ENCODE assay signal across 10 cellular contexts in the genomic region with DNA sequence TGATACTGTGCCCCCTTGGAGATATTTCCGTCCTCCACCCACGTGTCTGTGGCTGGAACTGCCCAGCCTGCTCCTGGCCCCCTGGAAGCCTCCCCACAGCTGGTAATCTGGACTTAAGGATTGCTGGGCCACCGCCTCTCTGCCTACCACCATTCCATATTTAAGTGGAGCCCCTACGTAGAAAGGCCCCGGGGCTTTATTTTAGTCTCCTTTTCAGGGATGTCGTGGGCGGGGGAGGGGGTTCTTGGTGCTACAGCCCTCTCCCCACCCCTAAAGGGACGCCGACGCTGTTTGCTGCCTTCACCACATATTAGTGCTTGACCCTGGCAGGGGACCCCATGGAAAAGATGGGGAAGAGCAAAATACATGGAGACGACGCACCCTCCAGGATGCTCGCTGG. TPM values are rescaled to one million over a fixed set of nuclear protein-coding genes. Genes with fewer than 3 reads are reported as not detected.
DNase-seq lines count a peak whose midpoint lies in the region; ATAC-seq, FAIRE-seq and TF ChIP-seq lines count a peak whose summit lies in the region.
"Had no signal": no experiment of that assay in that cellular context is flagged by ENCODE, and none has a peak within 500 bp of the region (broad histone marks: within the 10 kb centered on the region; RNA-seq: fewer than 3 reads in every experiment).

No MANE protein-coding gene starts in this region.

- H3K27ac ChIP-seq in colonic mucosa = peak overlapping the region; percentile 67
- H3K27ac ChIP-seq: cardiac muscle cell had no signal

- peak overlapping the region; percentile 97 to 100 for H3K4me3 Mint-ChIP-seq in activated T-cell treated with anti-CD3 and anti-CD28 coated beads, Interleukin-2, amount 50 U/mL, for 72 hours

- H3K4me3 ChIP-seq in colonic mucosa = no peak overlapping the region

- peaks cover 47% of the 10 kb centered on the region for H3K4me1 Mint-ChIP-seq in activated T-cell treated with anti-CD3 and anti-CD28 coated beads, Interleukin-2, amount 50 U/mL, for 72 hours (ENCODE audit: low read depth)

- no peaks in the 10 kb centered on the region for H3K9me3 Mint-ChIP-seq in activated T-cell treated with anti-CD3 and anti-CD28 coated beads, Interleukin-2, amount 50 U/mL, for 72 hours

- peaks cover 0 to 3% of the 10 kb centered on the region in 2 donors for H3K36me3 Mint-ChIP-seq in activated T-cell treated with anti-CD3 and anti-CD28 coated beads, Interleukin-2, amount 50 U/mL, for 72 hours (ENCODE audit: insufficient read depth in 2 of 2)

- no peak for TF ChIP-seq POLR2A in H54 (IDR thresholded peaks at IDR 0.05; ENCODE audit: low read depth, low read length)

- H3K4me1 ChIP-seq in colonic mucosa = peaks cover 7% of the 10 kb centered on the region

- H3K27me3 Mint-ChIP-seq in activated T-cell treated with anti-CD3 and anti-CD28 coated beads, Interleukin-2, amount 50 U/mL, for 72 hours (ENCODE audit: low read depth) = no peaks in the 10 kb centered on the region

- FAIRE-seq in urothelium cell line (lab: Jason Lieb, UNC) = no peak
- FAIRE-seq in H54 (lab: Jason Lieb, UNC) = no peak
- FAIRE-seq: D721Med had no signal

- no peak for TF ChIP-seq CTCF in colonic mucosa (IDR thresholded peaks at IDR 0.05)

- no peaks in the 10 kb centered on the region for H3K27me3 ChIP-seq in colonic mucosa
- H3K27me3 ChIP-seq: cardiac muscle cell had no signal

- H3K9me3 ChIP-seq in colonic mucosa = no peaks in the 10 kb centered on the region

- no peak for ATAC-seq in activated T-cell treated with anti-CD3 and anti-CD28 coated beads, Interleukin-2, amount 50 U/mL, for 72 hours (replicated peaks in 1 of 2)
- ATAC-seq in GM18502 (IDR thresholded peaks at IDR 0.05; ENCODE audit: poor library complexity, unreplicated experiment) = no peak

- H3K36me3 ChIP-seq in colonic mucosa = no peaks in the 10 kb centered on the region

- intact Hi-C loops in colonic mucosa (cut with DNase I) = no loop called here

- no peak for DNase-seq in activated T-cell treated with anti-CD3 and anti-CD28 coated beads, Interleukin-2, amount 50 U/mL, for 72 hours
- no peak for DNase-seq in activated T-cell treated with anti-CD3 and anti-CD28 coated beads, Interleukin-2, amount 50 U/mL, for 1 hour
- no peak for DNase-seq in colonic mucosa
- DNase-seq in myocyte (ENCODE audit: low read depth) = peak; percentile 74
- DNase-seq in urothelium cell line (ENCODE audit: low spot score) = peak; percentile 17
- no peak for DNase-seq in H54 (ENCODE audit: insufficient read length, low spot score)
- no peak for DNase-seq in MV-4-11 (lab: John Stamatoyannopoulos, UW)

- H3K9ac ChIP-seq in colonic mucosa (ENCODE audit: low read depth in 2 of 2, low read length in 2 of 2) = peak overlapping the region in 1 of 2 donors; percentile 68

- H3K27ac Mint-ChIP-seq in activated T-cell treated with anti-CD3 and anti-CD28 coated beads, Interleukin-2, amount 50 U/mL, for 72 hours = no peak overlapping the region

RNA-seq across cellular contexts. Expression of gene NOP53, which starts 2.7 kb away (rescaled TPM):
- 100 to 1,000 TPM; 405 to 415 TPM for total RNA-seq in activated T-cell treated with anti-CD3 and anti-CD28 coated beads, Interleukin-2, amount 50 U/mL, for 72 hours
- total RNA-seq in colonic mucosa = 100 to 1,000 TPM; 145 to 257 TPM
- total RNA-seq in myocyte = 101 and 106 TPM in 2 replicates
- polyA plus RNA-seq in myocyte (2012) = 164 TPM

RNA-seq across cellular contexts. Expression of gene EHD2, which starts 29.4 kb away (rescaled TPM):
- total RNA-seq in activated T-cell treated with anti-CD3 and anti-CD28 coated beads, Interleukin-2, amount 50 U/mL, for 72 hours = 1 to 10 TPM; 1.6 to 2.9 TPM
- 10 to 100 TPM; 10.9 to 33.7 TPM for total RNA-seq in colonic mucosa
- total RNA-seq in myocyte = 97.9 and 124 TPM in 2 replicates
- 275 TPM for polyA plus RNA-seq in myocyte (2012)

RNA-seq across cellular contexts. Expression of gene SELENOW, which starts 35.9 kb away (rescaled TPM):
- 10 to 100 TPM; 73.4 to 79.5 TPM for total RNA-seq in activated T-cell treated with anti-CD3 and anti-CD28 coated beads, Interleukin-2, amount 50 U/mL, for 72 hours
- 100 to 1,000 TPM; 280 to 519 TPM for total RNA-seq in colonic mucosa
- 2,157 and 3,026 TPM in 2 replicates for total RNA-seq in myocyte
- 740 TPM for polyA plus RNA-seq in myocyte (2012)

Comparison
In these comparisons a context has a peak if more than half of its experiments do, and no peak if none do; other contexts are left out.
1. DNase-seq: peak in myocyte (single experiment) and urothelium cell line (single experiment); none in activated T-cell treated with anti-CD3 and anti-CD28 coated beads, Interleukin-2, amount 50 U/mL, for 72 hours (0 of 2), activated T-cell treated with anti-CD3 and anti-CD28 coated beads, Interleukin-2, amount 50 U/mL, for 1 hour (single experiment), colonic mucosa (single experiment), H54 (single experiment) and MV-4-11 (single experiment).